In the genomic region with DNA sequence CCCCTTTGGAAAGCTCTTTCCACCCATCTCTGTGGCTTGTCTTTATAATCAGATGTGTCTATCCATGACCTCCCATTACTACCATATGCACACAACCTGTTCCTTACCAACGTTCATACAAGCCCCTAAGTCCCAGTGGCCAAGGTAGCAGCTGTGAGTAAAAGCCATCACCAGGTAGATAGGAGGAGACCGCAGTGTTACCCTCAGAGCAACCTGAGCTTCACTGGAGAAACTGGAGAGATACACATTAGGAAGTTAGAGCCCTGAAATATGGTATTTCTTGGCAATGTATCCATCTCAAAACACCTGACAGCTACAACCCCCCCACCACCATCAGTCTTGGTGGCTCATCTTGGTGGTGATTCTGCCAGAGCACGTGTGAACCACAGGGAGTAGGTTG, we compare ENCODE assay signal across 27 cellular contexts. TPM values are rescaled to one million over a fixed set of nuclear protein-coding genes. Genes with fewer than 3 reads are reported as not detected.
"Had no signal": no experiment of that assay in that cellular context is flagged by ENCODE, and none has a peak within 500 bp of the region (broad histone marks: within the 10 kb centered on the region; RNA-seq: fewer than 3 reads in every experiment).

No MANE protein-coding gene starts in this region.

- H3K9me3 Mint-ChIP-seq: activated CD4-positive, alpha-beta memory T cell treated with anti-CD3 and anti-CD28 coated beads for 36 hours; activated T-cell treated with anti-CD3 and anti-CD28 coated beads, Interleukin-2, amount 50 U/mL, for 4 hours; dendritic cell treated with granulocyte-macrophage colony-stimulating factor and Interleukin-4, amounts not matched to agents 40 ng/mL and 50 ng/mL, for 4 days; endodermal cell had no signal

- H3K27ac ChIP-seq: body of pancreas, cardiac muscle cell, colonic mucosa, foreskin keratinocyte, gastrocnemius medialis, heart left ventricle had no signal

- H3K36me3 Mint-ChIP-seq: activated CD4-positive, alpha-beta memory T cell treated with anti-CD3 and anti-CD28 coated beads for 36 hours; activated naive CD4-positive, alpha-beta T cell treated with anti-CD3 and anti-CD28 coated beads, Interleukin-2, amount 50 U/mL, for 24 hours had no signal

- H3K4me1 Mint-ChIP-seq: activated CD4-positive, alpha-beta T cell treated with anti-CD3 and anti-CD28 coated beads for 36 hours had no signal

- ATAC-seq: activated T-cell treated with anti-CD3 and anti-CD28 coated beads, Interleukin-2, amount 50 U/mL, for 4 hours; body of pancreas; esophagus mucosa; gastrocnemius medialis; heart left ventricle had no signal

- H3K27me3 Mint-ChIP-seq: activated CD4-positive, alpha-beta T cell treated with anti-CD3 and anti-CD28 coated beads for 36 hours; dendritic cell treated with granulocyte-macrophage colony-stimulating factor and Interleukin-4, amounts not matched to agents 40 ng/mL and 50 ng/mL, for 4 days had no signal

- H3K4me1 ChIP-seq: body of pancreas, colonic mucosa, foreskin keratinocyte, gastrocnemius medialis, heart left ventricle had no signal

- H3K9me3 ChIP-seq: body of pancreas, colonic mucosa, gastrocnemius medialis had no signal

- DNase-seq: activated CD4-positive, alpha-beta memory T cell treated with anti-CD3 and anti-CD28 coated beads for 36 hours; activated CD4-positive, alpha-beta T cell treated with anti-CD3 and anti-CD28 coated beads for 36 hours; activated CD4-positive, alpha-beta T cell treated with anti-CD3 and anti-CD28 coated beads, Interleukin-2, amount 10 ng/mL, durations not matched to agents 24 days and 14 days; activated CD4-positive, CD25-positive, alpha-beta regulatory T cell; activated CD4-positive, CD25-positive, alpha-beta regulatory T cell treated with anti-CD3 and anti-CD28 coated beads, Interleukin-2, amount 50 U/mL, for 72 hours; activated naive CD4-positive, alpha-beta T cell treated with anti-CD3 and anti-CD28 coated beads for 36 hours; activated T-cell treated with anti-CD3 and anti-CD28 coated beads, Interleukin-2, amount 50 U/mL, for 4 hours; amniotic stem cell; anterior cingulate cortex; body of pancreas; central memory CD4-positive, alpha-beta T cell; cerebellar nuclear complex; colonic mucosa; dorsolateral prefrontal cortex; effector memory CD4-positive, alpha-beta T cell; endodermal cell; gastrocnemius medialis; glutamatergic neuron; heart left ventricle had no signal

- H3K4me3 ChIP-seq: body of pancreas, cardiac muscle cell, colonic mucosa, dorsolateral prefrontal cortex, gastrocnemius medialis, heart left ventricle had no signal

- H3K4me3 Mint-ChIP-seq: activated CD4-positive, alpha-beta memory T cell treated with anti-CD3 and anti-CD28 coated beads for 36 hours; activated CD4-positive, alpha-beta T cell treated with anti-CD3 and anti-CD28 coated beads for 36 hours; activated CD4-positive, alpha-beta T cell treated with anti-CD3 and anti-CD28 coated beads, Interleukin-2, amount 10 ng/mL, durations not matched to agents 24 days and 14 days; activated naive CD4-positive, alpha-beta T cell treated with anti-CD3 and anti-CD28 coated beads for 36 hours; activated naive CD4-positive, alpha-beta T cell treated with anti-CD3 and anti-CD28 coated beads, Interleukin-2, amount 50 U/mL, for 24 hours; activated T-cell treated with anti-CD3 and anti-CD28 coated beads, Interleukin-2, amount 50 U/mL, for 4 hours; dendritic cell treated with granulocyte-macrophage colony-stimulating factor and Interleukin-4, amounts not matched to agents 40 ng/mL and 50 ng/mL, for 4 days; endodermal cell had no signal

- H3K27ac Mint-ChIP-seq: activated CD4-positive, alpha-beta memory T cell treated with anti-CD3 and anti-CD28 coated beads for 36 hours; activated CD4-positive, alpha-beta T cell treated with anti-CD3 and anti-CD28 coated beads for 36 hours; activated CD4-positive, alpha-beta T cell treated with anti-CD3 and anti-CD28 coated beads, Interleukin-2, amount 10 ng/mL, durations not matched to agents 24 days and 14 days; activated naive CD4-positive, alpha-beta T cell treated with anti-CD3 and anti-CD28 coated beads for 36 hours; activated T-helper 2 cell treated with anti-CD3 and anti-CD28 coated beads, Interferon-gamma antibody, Interleukin-2, Interleukin-4, amounts not matched to agents 10 μg/mL and 5 μg/mL and 100 μg/mL, durations not matched to agents 14 hours and 24 hours and 36 hours; dendritic cell treated with granulocyte-macrophage colony-stimulating factor and Interleukin-4, amounts not matched to agents 40 ng/mL and 50 ng/mL, for 4 days; endodermal cell had no signal

- H3K27me3 ChIP-seq: body of pancreas, colonic mucosa, dorsolateral prefrontal cortex had no signal

- H3K36me3 ChIP-seq: cardiac muscle cell, colonic mucosa, gastrocnemius medialis, heart left ventricle had no signal

RNA-seq across cellular contexts. Expression of gene LOXHD1, which starts 26.0 kb away (rescaled TPM):
- total RNA-seq: activated CD4-positive, alpha-beta T cell treated with anti-CD3 and anti-CD28 coated beads, Interleukin-2, amount 10 ng/mL, durations not matched to agents 24 days and 14 days; activated T-cell treated with anti-CD3 and anti-CD28 coated beads, Interleukin-2, amount 50 U/mL, for 4 hours; activated T-helper 2 cell treated with anti-CD3 and anti-CD28 coated beads, Interferon-gamma antibody, Interleukin-2, Interleukin-4, amounts not matched to agents 10 μg/mL and 5 μg/mL and 100 μg/mL, durations not matched to agents 14 hours and 24 hours and 36 hours; colonic mucosa; epithelial cell of proximal tubule; foreskin keratinocyte; T-helper 1 cell treated with Interleukin-12 subunit alpha and Interleukin-12 subunit beta and Interleukin-4 antibody, amounts not matched to agents 30 ng/mL and 1 ng/mL, for 36 hours had no signal
- polyA plus RNA-seq: cardiac muscle cell, foreskin keratinocyte had no signal
